In the genomic region with DNA sequence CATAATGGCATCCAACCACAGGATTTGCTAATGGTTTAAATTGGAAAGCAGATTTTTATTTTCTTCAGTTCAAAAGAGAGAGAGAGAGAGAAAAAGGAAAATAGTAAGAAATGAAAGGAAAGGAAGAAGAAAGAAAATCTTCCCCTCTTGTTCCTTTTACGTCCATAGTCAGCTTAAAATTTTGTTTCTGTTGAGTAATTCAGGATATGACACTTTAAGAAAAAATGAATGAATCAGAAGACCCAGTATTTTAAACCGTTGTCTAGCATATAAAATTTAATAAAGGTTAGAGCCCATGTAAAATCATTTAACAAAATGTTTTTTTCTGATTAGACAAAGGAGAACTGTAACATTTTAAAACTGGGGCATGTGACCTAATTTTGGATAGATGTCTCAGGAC, we compare ENCODE assay signal across 2 cellular contexts.
TF ChIP-seq lines count a peak whose summit lies in the region.

No MANE protein-coding gene starts in this region.

TF ChIP-seq in SK-N-SH, 30 proteins besides CTCF, POLR2A, EP300 and RAD21:
- TF ChIP-seq, protein P1, sequence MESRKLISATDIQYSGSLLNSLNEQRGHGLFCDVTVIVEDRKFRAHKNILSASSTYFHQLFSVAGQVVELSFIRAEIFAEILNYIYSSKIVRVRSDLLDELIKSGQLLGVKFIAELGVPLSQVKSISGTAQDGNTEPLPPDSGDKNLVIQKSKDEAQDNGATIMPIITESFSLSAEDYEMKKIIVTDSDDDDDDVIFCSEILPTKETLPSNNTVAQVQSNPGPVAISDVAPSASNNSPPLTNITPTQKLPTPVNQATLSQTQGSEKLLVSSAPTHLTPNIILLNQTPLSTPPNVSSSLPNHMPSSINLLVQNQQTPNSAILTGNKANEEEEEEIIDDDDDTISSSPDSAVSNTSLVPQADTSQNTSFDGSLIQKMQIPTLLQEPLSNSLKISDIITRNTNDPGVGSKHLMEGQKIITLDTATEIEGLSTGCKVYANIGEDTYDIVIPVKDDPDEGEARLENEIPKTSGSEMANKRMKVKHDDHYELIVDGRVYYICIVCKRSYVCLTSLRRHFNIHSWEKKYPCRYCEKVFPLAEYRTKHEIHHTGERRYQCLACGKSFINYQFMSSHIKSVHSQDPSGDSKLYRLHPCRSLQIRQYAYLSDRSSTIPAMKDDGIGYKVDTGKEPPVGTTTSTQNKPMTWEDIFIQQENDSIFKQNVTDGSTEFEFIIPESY (IDR thresholded peaks at IDR 0.05; ENCODE audit: borderline replicate concordance, low read depth): no peak
- TF ChIP-seq CHD2 (IDR thresholded peaks at IDR 0.05; ENCODE audit: low read length, partially characterized antibody) (no peak), MXI1 (IDR thresholded peaks at IDR 0.05; ENCODE audit: low read depth, low read length) (no peak), POLR2AphosphoS5 (IDR thresholded peaks at IDR 0.05; ENCODE audit: low read depth, low read length) (no peak), SMC3 (IDR thresholded peaks at IDR 0.05; ENCODE audit: low read depth, low read length) (no peak), GATA2 (CRISPR knock-in tag; IDR thresholded peaks at IDR 0.05) (no peak), SIN3A (IDR thresholded peaks at IDR 0.05; ENCODE audit: borderline replicate concordance, low read depth, low read length) (no peak), FOXJ3 (CRISPR knock-in tag; IDR thresholded peaks at IDR 0.05) (no peak), EZH2phosphoT487 (IDR thresholded peaks at IDR 0.05; ENCODE audit: borderline replicate concordance, low read depth) (no peak), RXRA (IDR thresholded peaks at IDR 0.05; ENCODE audit: borderline replicate concordance, low read depth) (no peak), GABPA (IDR thresholded peaks at IDR 0.05; ENCODE audit: low read depth) (no peak), FOXM1 (IDR thresholded peaks at IDR 0.05; ENCODE audit: low read depth) (no peak), NFIC (IDR thresholded peaks at IDR 0.05; ENCODE audit: borderline replicate concordance) (no peak), TAF1 (IDR thresholded peaks at IDR 0.05; ENCODE audit: borderline replicate concordance, low read depth, low read length) (no peak)
- TF ChIP-seq, protein P2, sequence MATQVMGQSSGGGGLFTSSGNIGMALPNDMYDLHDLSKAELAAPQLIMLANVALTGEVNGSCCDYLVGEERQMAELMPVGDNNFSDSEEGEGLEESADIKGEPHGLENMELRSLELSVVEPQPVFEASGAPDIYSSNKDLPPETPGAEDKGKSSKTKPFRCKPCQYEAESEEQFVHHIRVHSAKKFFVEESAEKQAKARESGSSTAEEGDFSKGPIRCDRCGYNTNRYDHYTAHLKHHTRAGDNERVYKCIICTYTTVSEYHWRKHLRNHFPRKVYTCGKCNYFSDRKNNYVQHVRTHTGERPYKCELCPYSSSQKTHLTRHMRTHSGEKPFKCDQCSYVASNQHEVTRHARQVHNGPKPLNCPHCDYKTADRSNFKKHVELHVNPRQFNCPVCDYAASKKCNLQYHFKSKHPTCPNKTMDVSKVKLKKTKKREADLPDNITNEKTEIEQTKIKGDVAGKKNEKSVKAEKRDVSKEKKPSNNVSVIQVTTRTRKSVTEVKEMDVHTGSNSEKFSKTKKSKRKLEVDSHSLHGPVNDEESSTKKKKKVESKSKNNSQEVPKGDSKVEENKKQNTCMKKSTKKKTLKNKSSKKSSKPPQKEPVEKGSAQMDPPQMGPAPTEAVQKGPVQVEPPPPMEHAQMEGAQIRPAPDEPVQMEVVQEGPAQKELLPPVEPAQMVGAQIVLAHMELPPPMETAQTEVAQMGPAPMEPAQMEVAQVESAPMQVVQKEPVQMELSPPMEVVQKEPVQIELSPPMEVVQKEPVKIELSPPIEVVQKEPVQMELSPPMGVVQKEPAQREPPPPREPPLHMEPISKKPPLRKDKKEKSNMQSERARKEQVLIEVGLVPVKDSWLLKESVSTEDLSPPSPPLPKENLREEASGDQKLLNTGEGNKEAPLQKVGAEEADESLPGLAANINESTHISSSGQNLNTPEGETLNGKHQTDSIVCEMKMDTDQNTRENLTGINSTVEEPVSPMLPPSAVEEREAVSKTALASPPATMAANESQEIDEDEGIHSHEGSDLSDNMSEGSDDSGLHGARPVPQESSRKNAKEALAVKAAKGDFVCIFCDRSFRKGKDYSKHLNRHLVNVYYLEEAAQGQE (IDR thresholded peaks at IDR 0.05; ENCODE audit: low read depth, low read length): no peak
- TF ChIP-seq, protein P3, sequence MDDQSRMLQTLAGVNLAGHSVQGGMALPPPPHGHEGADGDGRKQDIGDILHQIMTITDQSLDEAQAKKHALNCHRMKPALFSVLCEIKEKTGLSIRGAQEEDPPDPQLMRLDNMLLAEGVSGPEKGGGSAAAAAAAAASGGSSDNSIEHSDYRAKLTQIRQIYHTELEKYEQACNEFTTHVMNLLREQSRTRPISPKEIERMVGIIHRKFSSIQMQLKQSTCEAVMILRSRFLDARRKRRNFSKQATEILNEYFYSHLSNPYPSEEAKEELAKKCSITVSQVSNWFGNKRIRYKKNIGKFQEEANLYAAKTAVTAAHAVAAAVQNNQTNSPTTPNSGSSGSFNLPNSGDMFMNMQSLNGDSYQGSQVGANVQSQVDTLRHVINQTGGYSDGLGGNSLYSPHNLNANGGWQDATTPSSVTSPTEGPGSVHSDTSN (IDR thresholded peaks at IDR 0.05): no peak

TF ChIP-seq in SK-N-SH treated with all-trans-retinoic acid at 6 μM for 48 hours, 23 proteins besides CTCF, POLR2A, EP300 and RAD21 (continued from another document):
- TF ChIP-seq, protein P4, sequence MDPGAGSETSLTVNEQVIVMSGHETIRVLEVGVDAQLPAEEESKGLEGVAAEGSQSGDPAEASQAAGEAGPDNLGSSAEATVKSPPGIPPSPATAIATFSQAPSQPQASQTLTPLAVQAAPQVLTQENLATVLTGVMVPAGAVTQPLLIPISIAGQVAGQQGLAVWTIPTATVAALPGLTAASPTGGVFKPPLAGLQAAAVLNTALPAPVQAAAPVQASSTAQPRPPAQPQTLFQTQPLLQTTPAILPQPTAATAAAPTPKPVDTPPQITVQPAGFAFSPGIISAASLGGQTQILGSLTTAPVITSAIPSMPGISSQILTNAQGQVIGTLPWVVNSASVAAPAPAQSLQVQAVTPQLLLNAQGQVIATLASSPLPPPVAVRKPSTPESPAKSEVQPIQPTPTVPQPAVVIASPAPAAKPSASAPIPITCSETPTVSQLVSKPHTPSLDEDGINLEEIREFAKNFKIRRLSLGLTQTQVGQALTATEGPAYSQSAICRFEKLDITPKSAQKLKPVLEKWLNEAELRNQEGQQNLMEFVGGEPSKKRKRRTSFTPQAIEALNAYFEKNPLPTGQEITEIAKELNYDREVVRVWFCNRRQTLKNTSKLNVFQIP (CRISPR knock-in tag; IDR thresholded peaks at IDR 0.05; ENCODE audit: borderline replicate concordance, low read depth): no peak
- TF ChIP-seq PATZ1 (CRISPR knock-in tag; IDR thresholded peaks at IDR 0.05; ENCODE audit: borderline replicate concordance): no peak
- no peak for TF ChIP-seq ZNF70 (CRISPR knock-in tag; IDR thresholded peaks at IDR 0.05)
- TF ChIP-seq GLIS3 (CRISPR knock-in tag; IDR thresholded peaks at IDR 0.05): no peak
- TF ChIP-seq OSR1 (CRISPR knock-in tag; IDR thresholded peaks at IDR 0.05): no peak
- no peak for TF ChIP-seq ZNF565 (CRISPR knock-in tag; conservative IDR thresholded peaks at IDR 0.05; ENCODE audit: low read depth)
- TF ChIP-seq ZC3H10 (CRISPR knock-in tag; IDR thresholded peaks at IDR 0.05): no peak
- no peak for TF ChIP-seq CSRNP3 (CRISPR knock-in tag; IDR thresholded peaks at IDR 0.05)
- TF ChIP-seq TSHZ2 (CRISPR knock-in tag; IDR thresholded peaks at IDR 0.05): no peak
- no peak for TF ChIP-seq RARB (CRISPR knock-in tag; IDR thresholded peaks at IDR 0.05)
